In genomic region chr16:84412262-84412661, GRCh38 we compare ENCODE assay signal across 1 cellular context.
TF ChIP-seq lines count a peak whose summit lies in the region.

No MANE protein-coding gene starts in this region.

TF ChIP-seq in HepG2, 621 proteins besides CTCF, POLR2A, EP300 and RAD21 (continued from another document):
- TF ChIP-seq, protein P1, sequence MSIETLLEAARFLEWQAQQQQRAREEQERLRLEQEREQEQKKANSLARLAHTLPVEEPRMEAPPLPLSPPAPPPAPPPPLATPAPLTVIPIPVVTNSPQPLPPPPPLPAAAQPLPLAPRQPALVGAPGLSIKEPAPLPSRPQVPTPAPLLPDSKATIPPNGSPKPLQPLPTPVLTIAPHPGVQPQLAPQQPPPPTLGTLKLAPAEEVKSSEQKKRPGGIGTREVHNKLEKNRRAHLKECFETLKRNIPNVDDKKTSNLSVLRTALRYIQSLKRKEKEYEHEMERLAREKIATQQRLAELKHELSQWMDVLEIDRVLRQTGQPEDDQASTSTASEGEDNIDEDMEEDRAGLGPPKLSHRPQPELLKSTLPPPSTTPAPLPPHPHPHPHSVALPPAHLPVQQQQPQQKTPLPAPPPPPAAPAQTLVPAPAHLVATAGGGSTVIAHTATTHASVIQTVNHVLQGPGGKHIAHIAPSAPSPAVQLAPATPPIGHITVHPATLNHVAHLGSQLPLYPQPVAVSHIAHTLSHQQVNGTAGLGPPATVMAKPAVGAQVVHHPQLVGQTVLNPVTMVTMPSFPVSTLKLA (IDR thresholded peaks at IDR 0.05): peak; percentile 78
- peak; percentile 49; the same call in 1 of the 2 replicates for TF ChIP-seq SKIL (CRISPR knock-in tag; IDR thresholded peaks at IDR 0.05; ENCODE audit: borderline replicate concordance)
- TF ChIP-seq ZBED4 (CRISPR knock-in tag; IDR thresholded peaks at IDR 0.05; ENCODE audit: borderline replicate concordance): no peak
